ENCODE assay signal across 8 cellular contexts in genomic region chr2:74146929-74147728, GRCh38. TPM values are rescaled to one million over a fixed set of nuclear protein-coding genes. Genes with fewer than 3 reads are reported as not detected.
A peak's percentile ranks its signal among the peaks of the same experiment; 100 is the strongest.
DNase-seq lines count a peak whose midpoint lies in the region; ATAC-seq and TF ChIP-seq lines count a peak whose summit lies in the region.

No MANE protein-coding gene starts in this region.

- no peaks in the 10 kb centered on the region for H3K27me3 ChIP-seq in upper lobe of right lung

- intact Hi-C loops in upper lobe of right lung (cut with DNase I), result no loop called here

- H3K36me3 ChIP-seq in upper lobe of right lung, result peaks cover 8% of the 10 kb centered on the region

- H3K27ac ChIP-seq in upper lobe of right lung, result peak overlapping the region; percentile 51

- DNase-seq in GM03348 (ENCODE audit: low spot score) (peak; percentile 56), MV-4-11 (lab: John Stamatoyannopoulos, UW) (peak; percentile 29), choroid plexus epithelial cell (ENCODE audit: low read depth) (peak; percentile 46), medulla oblongata (ENCODE audit: extremely low spot score) (peak; percentile 11), upper lobe of right lung (no peak), COLO668 (lab: John Stamatoyannopoulos, UW; ENCODE audit: unreplicated experiment) (no peak), amniotic stem cell (lab: John Stamatoyannopoulos, UW) (no peak)

- no peak for TF ChIP-seq CTCF in choroid plexus epithelial cell (conservative IDR thresholded peaks at IDR 0.05; ENCODE audit: low read depth, low read length)
- TF ChIP-seq CTCF in upper lobe of right lung (IDR thresholded peaks at IDR 0.05), result no peak

- H3K4me1 ChIP-seq in upper lobe of right lung, result peaks cover 13% of the 10 kb centered on the region

- no peaks in the 10 kb centered on the region for H3K9me3 ChIP-seq in upper lobe of right lung

- ATAC-seq in GM21737 (IDR thresholded peaks at IDR 0.05; ENCODE audit: unreplicated experiment) (peak; percentile 17), upper lobe of right lung (peak; percentile 28)

- H3K4me3 ChIP-seq in choroid plexus epithelial cell (ENCODE audit: low read depth, low read length), result peak overlapping the region; percentile 81
- H3K4me3 ChIP-seq in upper lobe of right lung, result peak overlapping the region; percentile 94

RNA-seq across cellular contexts. Expression of gene BOLA3, which starts 0.6 kb away (rescaled TPM):
- 19.5 TPM for total RNA-seq in upper lobe of right lung

RNA-seq across cellular contexts. Expression of gene MOB1A, which starts 31.6 kb away (rescaled TPM):
- total RNA-seq in upper lobe of right lung, result 120 TPM

RNA-seq across cellular contexts. Expression of gene MTHFD2, which starts 51.3 kb away (rescaled TPM):
- 62.2 TPM for total RNA-seq in upper lobe of right lung

Comparison
In these comparisons a context has a peak if more than half of its experiments do, and no peak if none do; other contexts are left out.
1. DNase-seq: peak in GM03348 (single experiment), MV-4-11 (single experiment), choroid plexus epithelial cell (single experiment) and medulla oblongata (single experiment); none in upper lobe of right lung (single experiment), COLO668 (single experiment) and amniotic stem cell (single experiment).